8 cellular contexts compared by ENCODE assay signal in the genomic region with DNA sequence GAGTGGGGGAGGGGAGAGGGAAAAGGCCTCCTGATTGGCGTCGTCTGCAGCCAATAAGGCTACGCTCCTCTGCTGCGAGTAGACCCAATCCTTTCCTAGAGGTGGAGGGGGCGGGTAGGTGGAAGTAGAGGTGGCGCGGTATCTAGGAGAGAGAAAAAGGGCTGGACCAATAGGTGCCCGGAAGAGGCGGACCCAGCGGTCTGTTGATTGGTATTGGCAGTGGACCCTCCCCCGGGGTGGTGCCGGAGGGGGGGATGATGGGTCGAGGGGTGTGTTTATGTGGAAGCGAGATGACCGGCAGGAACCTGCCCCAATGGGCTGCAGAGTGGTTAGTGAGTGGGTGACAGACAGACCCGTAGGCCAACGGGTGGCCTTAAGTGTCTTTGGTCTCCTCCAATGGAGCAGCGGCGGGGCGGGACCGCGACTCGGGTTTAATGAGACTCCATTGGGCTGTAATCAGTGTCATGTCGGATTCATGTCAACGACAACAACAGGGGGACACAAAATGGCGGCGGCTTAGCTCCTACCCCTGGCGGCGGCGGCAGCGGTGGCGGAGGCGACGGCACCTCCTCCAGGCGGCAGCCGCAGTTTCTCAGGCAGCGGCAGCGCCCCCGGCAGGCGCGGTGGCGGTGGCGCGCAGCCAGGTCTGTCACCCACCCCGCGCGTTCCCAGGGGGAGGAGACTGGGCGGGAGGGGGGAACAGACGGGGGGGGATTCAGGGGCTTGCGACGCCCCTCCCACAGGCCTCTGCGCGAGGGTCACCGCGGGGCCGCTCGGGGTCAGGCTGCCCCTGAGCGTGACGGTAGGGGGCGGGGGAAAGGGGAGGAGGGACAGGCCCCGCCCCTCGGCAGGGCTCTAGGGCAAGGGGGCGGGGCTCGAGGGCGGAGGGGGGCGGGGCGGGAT. TPM values are rescaled to one million over a fixed set of nuclear protein-coding genes. Genes with fewer than 3 reads are reported as not detected.
A peak's percentile ranks its signal among the peaks of the same experiment; 100 is the strongest.
DNase-seq lines count a peak whose midpoint lies in the region; ATAC-seq and TF ChIP-seq lines count a peak whose summit lies in the region.

KAT6B (plus strand) TSS at position 459 of the 903 bp plus-strand sequence. CDS start 16,258 bp downstream, outside the sequence.

- H3K27ac ChIP-seq in upper lobe of right lung, result peak within 1 kb of the TSS; percentile 99

- DNase-seq in GM13977 (ENCODE audit: low spot score) (peak; percentile 98), NCI-H1694 (lab: John Stamatoyannopoulos, UW) (peak; percentile 99), amniotic stem cell (lab: John Stamatoyannopoulos, UW) (peak; percentile 100), left cardiac atrium (peak; percentile 100), posterior vena cava (ENCODE audit: low spot score) (peak; percentile 100), upper lobe of right lung (peak; percentile 100)

- no peaks in the 10 kb centered on the region for H3K9me3 ChIP-seq in upper lobe of right lung

- TF ChIP-seq CTCF in GM13977 (IDR thresholded peaks at IDR 0.05; ENCODE audit: extremely low read depth, insufficient read depth, missing control alignments) (peak; percentile 51), upper lobe of right lung (IDR thresholded peaks at IDR 0.05) (peak; percentile 28)

- peaks cover 7% of the 10 kb centered on the region for H3K36me3 Mint-ChIP-seq in T-helper 1 cell treated with Interleukin-12 subunit alpha and Interleukin-12 subunit beta and Interleukin-4 antibody, amounts not matched to agents 30 μg/mL and 1 μg/mL, for 36 hours (ENCODE audit: low read depth)

- H3K4me1 Mint-ChIP-seq in T-helper 1 cell treated with Interleukin-12 subunit alpha and Interleukin-12 subunit beta and Interleukin-4 antibody, amounts not matched to agents 30 μg/mL and 1 μg/mL, for 36 hours (ENCODE audit: low read depth), result peaks cover 36% of the 10 kb centered on the region

- in situ Hi-C loops in GM13977 (cut with MboI; ENCODE audit: low pct_unique_long_range_greater_than_20kb, low sequenced_read_pairs, unreplicated experiment), result no loop called here

- peak within 1 kb of the TSS; percentile 92 for H3K4me3 Mint-ChIP-seq in T-helper 1 cell treated with Interleukin-12 subunit alpha and Interleukin-12 subunit beta and Interleukin-4 antibody, amounts not matched to agents 30 μg/mL and 1 μg/mL, for 36 hours

- peaks cover 46% of the 10 kb centered on the region for H3K4me1 ChIP-seq in upper lobe of right lung

- H3K27me3 Mint-ChIP-seq in T-helper 1 cell treated with Interleukin-12 subunit alpha and Interleukin-12 subunit beta and Interleukin-4 antibody, amounts not matched to agents 30 μg/mL and 1 μg/mL, for 36 hours (ENCODE audit: low read depth), result no peaks in the 10 kb centered on the region

- ATAC-seq in HG02884 (IDR thresholded peaks at IDR 0.05; ENCODE audit: unreplicated experiment), result peak; percentile 85
- ATAC-seq in left cardiac atrium, result peak; percentile 89 to 94
- peak; percentile 92 for ATAC-seq in upper lobe of right lung

- H3K27ac Mint-ChIP-seq in T-helper 1 cell treated with Interleukin-12 subunit alpha and Interleukin-12 subunit beta and Interleukin-4 antibody, amounts not matched to agents 30 μg/mL and 1 μg/mL, for 36 hours, result peak within 1 kb of the TSS; percentile 97

- intact Hi-C loops in left cardiac atrium (cut with DNase I) (loop anchor here in 1 of 2 donors (10.0 kb wide), 2 partner anchors 232 to 278 kb away; a partner anchor contains a TSS), posterior vena cava (cut with DNase I) (loop anchor here (10.0 kb wide), 4 partner anchors 168 to 1678 kb away; no protein-coding TSS in a partner anchor), upper lobe of right lung (cut with DNase I) (no loop called here)

- H3K9me3 Mint-ChIP-seq in T-helper 1 cell treated with Interleukin-12 subunit alpha and Interleukin-12 subunit beta and Interleukin-4 antibody, amounts not matched to agents 30 μg/mL and 1 μg/mL, for 36 hours, result no peaks in the 10 kb centered on the region

- H3K36me3 ChIP-seq in upper lobe of right lung, result no peaks in the 10 kb centered on the region

- peak within 1 kb of the TSS; percentile 87 for H3K4me3 ChIP-seq in upper lobe of right lung

- H3K27me3 ChIP-seq in upper lobe of right lung, result no peaks in the 10 kb centered on the region

RNA-seq across cellular contexts. Expression of gene KAT6B, which starts in this region (rescaled TPM):
- total RNA-seq in left cardiac atrium (10 to 100 TPM; 25.2 to 37.0 TPM), posterior vena cava (10 to 100 TPM; 34.7 to 35.0 TPM), upper lobe of right lung (45.4 TPM)

Comparison
In these comparisons a context has a peak if more than half of its experiments do, and no peak if none do; other contexts are left out.
1. Peak in every context shown above with its lines: DNase-seq, ATAC-seq, H3K4me3 ChIP-seq and H3K27ac ChIP-seq.